1 cellular context compared by ENCODE assay signal in the genomic region with DNA sequence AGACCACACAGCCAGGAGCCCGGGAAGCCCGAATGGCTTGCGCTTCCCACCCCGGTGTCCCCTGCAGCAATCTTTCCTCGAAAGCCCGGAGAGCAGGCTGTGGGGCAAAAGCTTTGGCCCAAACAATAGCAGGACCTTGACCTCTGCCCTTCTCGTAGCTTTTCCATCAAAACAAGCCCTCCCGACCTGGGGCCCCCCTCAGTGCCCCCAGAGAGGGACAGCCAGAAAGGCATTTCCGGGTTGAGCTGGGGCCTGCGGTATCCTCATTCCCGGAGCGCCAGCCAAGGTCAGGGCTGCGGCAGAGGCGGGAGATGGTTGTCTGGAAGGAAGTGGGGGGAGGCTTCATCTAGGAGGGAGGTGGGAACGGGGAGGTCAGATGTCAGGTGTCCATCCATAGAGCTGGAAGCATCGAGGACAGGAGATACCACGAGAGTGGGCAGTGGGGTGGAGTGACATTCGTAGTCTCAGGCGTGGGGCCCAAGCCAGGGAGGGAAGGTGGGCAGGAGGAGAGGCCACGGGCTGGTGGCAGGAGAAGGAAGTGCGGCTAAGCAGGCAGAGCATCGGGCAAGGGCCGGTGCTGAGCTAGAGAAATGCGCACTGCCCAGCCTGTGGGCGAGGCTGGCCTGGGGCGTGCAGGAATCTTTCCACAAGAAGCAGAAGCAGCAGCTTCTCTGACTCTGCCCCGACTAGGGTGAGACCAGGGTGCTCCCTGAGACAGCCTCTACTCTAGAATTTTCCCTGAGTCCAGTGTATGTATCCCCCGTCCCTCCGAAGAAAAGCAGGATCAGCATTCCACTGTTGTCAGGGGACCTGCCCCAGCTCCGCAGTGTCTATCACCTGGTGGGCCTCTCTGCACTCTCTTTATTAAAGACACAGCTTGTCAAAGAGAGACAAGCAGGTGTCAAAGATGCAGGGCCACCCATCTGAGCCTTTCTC.
A peak's percentile ranks its signal among the peaks of the same experiment; 100 is the strongest.
TF ChIP-seq lines count a peak whose summit lies in the region.

No MANE protein-coding gene starts in this region.

TF ChIP-seq in WTC11, 78 proteins besides CTCF, POLR2A, EP300 and RAD21 (continued from another document):
- TF ChIP-seq E2F5 (CRISPR knock-in tag; IDR thresholded peaks at IDR 0.05) (peak; percentile 69; the same call in 1 of the 2 replicates), NFATC4 (CRISPR knock-in tag; IDR thresholded peaks at IDR 0.05) (no peak), GRHL2 (CRISPR knock-in tag; IDR thresholded peaks at IDR 0.05; ENCODE audit: insufficient replicate concordance, severe bottlenecking) (no peak), ZNF423 (CRISPR knock-in tag; IDR thresholded peaks at IDR 0.05) (peak; percentile 48; the same call in 1 of the 2 replicates), ETV6 (CRISPR knock-in tag; IDR thresholded peaks at IDR 0.05) (peak; percentile 98), SP1 (CRISPR knock-in tag; conservative IDR thresholded peaks at IDR 0.05) (peak; percentile 68), FOXK1 (CRISPR knock-in tag; IDR thresholded peaks at IDR 0.05) (peak; percentile 74; the same call in 1 of the 2 replicates), CREB1 (CRISPR knock-in tag; IDR thresholded peaks at IDR 0.05) (no peak), STAT6 (CRISPR knock-in tag; conservative IDR thresholded peaks at IDR 0.05; ENCODE audit: low read depth) (no peak), ERG (CRISPR knock-in tag; IDR thresholded peaks at IDR 0.05) (no peak), FOXP1 (CRISPR knock-in tag; IDR thresholded peaks at IDR 0.05; ENCODE audit: borderline replicate concordance) (peak; percentile 88; the same call in 1 of the 2 replicates), ZNF121 (CRISPR knock-in tag; IDR thresholded peaks at IDR 0.05) (no peak), MYBL2 (CRISPR knock-in tag; IDR thresholded peaks at IDR 0.05) (0 out of 2 replicates have a peak, but pooled peaks have one; percentile 5), TEAD1 (CRISPR knock-in tag; IDR thresholded peaks at IDR 0.05) (0 out of 2 replicates have a peak, but pooled peaks have one; percentile 17), MAX (CRISPR knock-in tag; IDR thresholded peaks at IDR 0.05) (peak; percentile 58), ESRRA (CRISPR knock-in tag; IDR thresholded peaks at IDR 0.05; ENCODE audit: borderline replicate concordance) (no peak)
- TF ChIP-seq, protein P1, sequence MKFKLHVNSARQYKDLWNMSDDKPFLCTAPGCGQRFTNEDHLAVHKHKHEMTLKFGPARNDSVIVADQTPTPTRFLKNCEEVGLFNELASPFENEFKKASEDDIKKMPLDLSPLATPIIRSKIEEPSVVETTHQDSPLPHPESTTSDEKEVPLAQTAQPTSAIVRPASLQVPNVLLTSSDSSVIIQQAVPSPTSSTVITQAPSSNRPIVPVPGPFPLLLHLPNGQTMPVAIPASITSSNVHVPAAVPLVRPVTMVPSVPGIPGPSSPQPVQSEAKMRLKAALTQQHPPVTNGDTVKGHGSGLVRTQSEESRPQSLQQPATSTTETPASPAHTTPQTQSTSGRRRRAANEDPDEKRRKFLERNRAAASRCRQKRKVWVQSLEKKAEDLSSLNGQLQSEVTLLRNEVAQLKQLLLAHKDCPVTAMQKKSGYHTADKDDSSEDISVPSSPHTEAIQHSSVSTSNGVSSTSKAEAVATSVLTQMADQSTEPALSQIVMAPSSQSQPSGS (CRISPR knock-in tag; IDR thresholded peaks at IDR 0.05; ENCODE audit: borderline replicate concordance, low read depth) = no peak
